Comparison of ENCODE assay signal across 17 cellular contexts in genomic region chr6:161141173-161141572, GRCh38.
DNase-seq lines count a peak whose midpoint lies in the region; ATAC-seq and TF ChIP-seq lines count a peak whose summit lies in the region.
"Had no signal": no experiment of that assay in that cellular context is flagged by ENCODE, and none has a peak within 500 bp of the region (broad histone marks: within the 10 kb centered on the region; RNA-seq: fewer than 3 reads in every experiment).

No MANE protein-coding gene starts in this region.

- peaks cover 4% of the 10 kb centered on the region for H3K36me3 ChIP-seq in brain microvascular endothelial cell (replicated peaks)

- intact Hi-C loops in cardiac septum (cut with DNase I) (no loop called here), left ventricle myocardium superior (cut with micrococcal nuclease) (no loop called here)

- no peak for ATAC-seq in left ventricle myocardium superior
- no peak for ATAC-seq in HG03520 (IDR thresholded peaks at IDR 0.05; ENCODE audit: unreplicated experiment)
- ATAC-seq: activated T-cell treated with anti-CD3 and anti-CD28 coated beads, Interleukin-2, amount 50 U/mL, for 72 hours; natural killer cell; stimulated activated memory B cell treated with anti-CD40 and anti-IgM and Interleukin-4, amounts not matched to agents 10 μg/mL and 1 μg/mL and 100 μg/mL, for 72 hours had no signal

- no peak overlapping the region for H3K27ac ChIP-seq in brain microvascular endothelial cell

- no peaks in the 10 kb centered on the region for H3K27me3 ChIP-seq in brain microvascular endothelial cell (replicated peaks)

- in situ Hi-C loops in brain microvascular endothelial cell (cut with HindIII; ENCODE audit: low pct_ligation_motif_present, low sequenced_read_pairs), result no loop called here

- no peak for TF ChIP-seq CTCF in brain microvascular endothelial cell (IDR thresholded peaks at IDR 0.05; ENCODE audit: low read depth, low read length, missing control alignments)

- DNase-seq in cardiac septum (ENCODE audit: low spot score) (peak; percentile 56), left ventricle myocardium superior (no peak), NCI-H2029 treated with DMSO at 0.1 percent for 48 hours (lab: John Stamatoyannopoulos, UW) (peak; percentile 72), brain microvascular endothelial cell (peak; percentile 25), superior temporal gyrus (ENCODE audit: extremely low spot score) (peak; percentile 5), kidney glomerular epithelial cell (lab: John Stamatoyannopoulos, UW) (no peak)
- no peak for DNase-seq in activated CD4-positive, alpha-beta T cell treated with anti-CD3 and anti-CD28 coated beads for 4 hours
- DNase-seq: activated T-cell treated with anti-CD3 and anti-CD28 coated beads, Interleukin-2, amount 50 U/mL, for 72 hours; CD4-positive, CD25-positive, alpha-beta regulatory T cell; endodermal cell; glutamatergic neuron; Karpas-422; left cardiac atrium; natural killer cell; T-helper 9 cell had no signal

- no peak overlapping the region for H3K4me3 ChIP-seq in brain microvascular endothelial cell (ENCODE audit: low read depth, low read length)

Comparison
In these comparisons a context has a peak if more than half of its experiments do, and no peak if none do; other contexts are left out.
1. DNase-seq: peak in cardiac septum (single experiment), NCI-H2029 treated with DMSO at 0.1 percent for 48 hours (single experiment), brain microvascular endothelial cell (single experiment) and superior temporal gyrus (single experiment); none in left ventricle myocardium superior (single experiment), activated CD4-positive, alpha-beta T cell treated with anti-CD3 and anti-CD28 coated beads for 4 hours (0 of 2) and kidney glomerular epithelial cell (single experiment).